In genomic region chr11:47332303-47332711, GRCh38 we compare ENCODE assay signal across 2 cellular contexts.
TF ChIP-seq lines count a peak whose summit lies in the region.

No MANE protein-coding gene starts in this region.

TF ChIP-seq in SK-N-SH, 30 proteins besides CTCF, POLR2A, EP300 and RAD21:
- TF ChIP-seq FOXM1 (IDR thresholded peaks at IDR 0.05; ENCODE audit: low read depth) (no peak), RXRA (IDR thresholded peaks at IDR 0.05; ENCODE audit: borderline replicate concordance, low read depth) (no peak), RFX5 (IDR thresholded peaks at IDR 0.05; ENCODE audit: low read length) (no peak), CHD2 (IDR thresholded peaks at IDR 0.05; ENCODE audit: low read length, partially characterized antibody) (no peak), REST (IDR thresholded peaks at IDR 0.05; ENCODE audit: low read depth, low read length) (no peak), NFIC (IDR thresholded peaks at IDR 0.05; ENCODE audit: borderline replicate concordance) (no peak), JUND (IDR thresholded peaks at IDR 0.05) (no peak), EZH2phosphoT487 (IDR thresholded peaks at IDR 0.05; ENCODE audit: borderline replicate concordance, low read depth) (no peak), GATA2 (CRISPR knock-in tag; IDR thresholded peaks at IDR 0.05) (no peak), FOSL2 (IDR thresholded peaks at IDR 0.05; ENCODE audit: borderline replicate concordance, low read depth) (no peak), MXI1 (IDR thresholded peaks at IDR 0.05; ENCODE audit: low read depth, low read length) (no peak), SMC3 (IDR thresholded peaks at IDR 0.05; ENCODE audit: low read depth, low read length) (no peak), MAX (IDR thresholded peaks at IDR 0.05; ENCODE audit: low read depth) (no peak), GABPA (IDR thresholded peaks at IDR 0.05; ENCODE audit: low read depth) (no peak), NRF1 (IDR thresholded peaks at IDR 0.05; ENCODE audit: low read depth, low read length) (no peak), RCOR1 (IDR thresholded peaks at IDR 0.05; ENCODE audit: low read length) (no peak)

TF ChIP-seq in SK-N-SH treated with all-trans-retinoic acid at 6 μM for 48 hours, 23 proteins besides CTCF, POLR2A, EP300 and RAD21:
- TF ChIP-seq ZNF70 (CRISPR knock-in tag; IDR thresholded peaks at IDR 0.05) (no peak), ARNTL (CRISPR knock-in tag; IDR thresholded peaks at IDR 0.05; ENCODE audit: borderline replicate concordance, low read depth) (no peak), TSHZ2 (CRISPR knock-in tag; IDR thresholded peaks at IDR 0.05) (no peak), ZNF565 (CRISPR knock-in tag; conservative IDR thresholded peaks at IDR 0.05; ENCODE audit: low read depth) (no peak)
TF ChIP-seq in SK-N-SH treated with all-trans-retinoic acid at 6 μM for 48 hours: peak in this region for 0.
